ENCODE assay signal across 24 cellular contexts in genomic region chr2:120685403-120686297, GRCh38. TPM values are rescaled to one million over a fixed set of nuclear protein-coding genes. Genes with fewer than 3 reads are reported as not detected.
"Had no signal": no experiment of that assay in that cellular context is flagged by ENCODE, and none has a peak within 500 bp of the region (broad histone marks: within the 10 kb centered on the region; RNA-seq: fewer than 3 reads in every experiment).

No MANE protein-coding gene starts in this region.

- H3K27ac ChIP-seq: epithelial cell of prostate, esophagus squamous epithelium, gastroesophageal sphincter, hepatocyte, pancreas, right atrium auricular region, thoracic aorta had no signal

- H3K36me3 ChIP-seq: esophagus squamous epithelium, gastroesophageal sphincter, pancreas, right atrium auricular region, thoracic aorta had no signal

- H3K79me2 ChIP-seq: hepatocyte had no signal

- DNase-seq: activated CD4-positive, alpha-beta T cell treated with anti-CD3 and anti-CD28 coated beads for 4 hours; activated CD4-positive, alpha-beta T cell treated with anti-CD3 and anti-CD28 coated beads, Interleukin-2, amount 50 U/mL, for 4 hours; activated effector memory CD4-positive, alpha-beta T cell treated with Interleukin-2 at 50 U/mL for 16 hours; activated naive CD4-positive, alpha-beta T cell treated with anti-CD3 and anti-CD28 coated beads for 36 hours; activated T-cell treated with anti-CD3 and anti-CD28 coated beads for 4 hours; activated T-cell treated with anti-CD3 and anti-CD28 coated beads, Interleukin-2, amount 50 U/mL, for 72 hours; dermis blood vessel endothelial cell; effector CD8-positive, alpha-beta T cell; esophagus squamous epithelium; left cardiac atrium; midbrain; naive thymus-derived CD4-positive, alpha-beta T cell; stimulated activated CD4-positive, alpha-beta T cell treated with anti-CD3 and anti-CD28 coated beads, Interleukin-12 subunit alpha, Interleukin-12 subunit beta, amount 100 ng/mL, for 4 hours; stimulated activated CD4-positive, alpha-beta T cell treated with anti-CD3 and anti-CD28 coated beads, Interleukin-4, amount 100 ng/mL, for 24 hours; SW 1271; T-helper 9 cell had no signal

- H3K4me2 ChIP-seq: hepatocyte had no signal

- H3K9me3 ChIP-seq: esophagus squamous epithelium, gastroesophageal sphincter, pancreas, right atrium auricular region, thoracic aorta had no signal

- H2AFZ ChIP-seq: hepatocyte had no signal

- H3K27me3 ChIP-seq: pancreas, right atrium auricular region had no signal

- ATAC-seq: activated T-cell treated with anti-CD3 and anti-CD28 coated beads, Interleukin-2, amount 50 U/mL, for 72 hours; gastroesophageal sphincter; left cardiac atrium; naive thymus-derived CD4-positive, alpha-beta T cell; pancreas; stimulated activated effector memory CD8-positive, alpha-beta T cell treated with anti-CD3 and anti-CD28 coated beads, Interleukin-12 subunit alpha, Interleukin-12 subunit beta, amount 100 ng/mL, for 72 hours had no signal

- H3K4me3 ChIP-seq: esophagus squamous epithelium, gastroesophageal sphincter, hepatocyte, pancreas, right atrium auricular region, thoracic aorta had no signal

- H3K4me1 ChIP-seq: esophagus squamous epithelium, pancreas, right atrium auricular region had no signal

RNA-seq across cellular contexts. Expression of gene GLI2, which starts 50.0 kb away (rescaled TPM):
- total RNA-seq: activated naive CD4-positive, alpha-beta T cell treated with anti-CD3 and anti-CD28 coated beads for 36 hours; activated T-cell treated with anti-CD3 and anti-CD28 coated beads, Interleukin-2, amount 50 U/mL, for 72 hours; pulmonary artery endothelial cell had no signal
- polyA plus RNA-seq: naive thymus-derived CD4-positive, alpha-beta T cell had no signal
